In the genomic region with DNA sequence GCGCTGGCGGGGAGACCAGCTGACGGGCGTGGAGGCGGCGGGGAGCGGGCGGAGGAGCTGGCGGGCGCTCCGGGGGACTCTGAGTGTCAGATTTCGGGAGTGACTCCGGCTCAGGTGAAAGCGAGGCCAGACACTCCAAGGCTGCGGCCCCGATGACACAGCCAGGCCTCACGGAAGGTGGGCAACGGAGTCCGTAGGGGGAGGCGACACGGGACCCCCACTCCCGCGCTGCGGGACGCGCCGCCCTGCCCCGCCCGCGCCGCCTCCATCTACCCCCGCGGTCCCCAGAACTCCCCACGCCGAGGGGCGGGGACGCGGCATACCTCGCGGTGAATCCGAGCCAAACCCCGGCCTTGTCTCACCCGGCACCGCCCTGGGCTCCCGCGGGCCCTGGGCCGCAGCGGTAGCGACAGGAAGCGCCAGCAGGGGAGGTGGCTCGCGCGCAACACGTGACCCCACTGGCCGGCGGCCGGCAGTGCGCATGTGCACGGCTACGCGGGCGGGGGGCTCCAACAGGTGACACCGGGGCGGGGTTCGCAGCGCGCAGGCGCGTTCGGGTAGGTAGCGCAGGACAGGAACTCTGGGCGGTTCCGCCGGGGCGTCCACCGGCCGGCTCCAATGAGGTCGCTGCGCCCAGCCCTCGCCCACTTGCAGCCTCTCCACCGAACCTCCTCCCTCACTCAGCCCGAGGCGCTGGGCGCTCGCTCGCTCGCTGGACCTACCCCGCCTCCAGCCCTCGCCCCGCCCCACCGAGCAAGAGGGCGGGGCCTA, we compare ENCODE assay signal across 8 cellular contexts. TPM values are rescaled to one million over a fixed set of nuclear protein-coding genes. Genes with fewer than 3 reads are reported as not detected.
A peak's percentile ranks its signal among the peaks of the same experiment; 100 is the strongest.
DNase-seq lines count a peak whose midpoint lies in the region; ATAC-seq, FAIRE-seq and TF ChIP-seq lines count a peak whose summit lies in the region.

A gene with protein sequence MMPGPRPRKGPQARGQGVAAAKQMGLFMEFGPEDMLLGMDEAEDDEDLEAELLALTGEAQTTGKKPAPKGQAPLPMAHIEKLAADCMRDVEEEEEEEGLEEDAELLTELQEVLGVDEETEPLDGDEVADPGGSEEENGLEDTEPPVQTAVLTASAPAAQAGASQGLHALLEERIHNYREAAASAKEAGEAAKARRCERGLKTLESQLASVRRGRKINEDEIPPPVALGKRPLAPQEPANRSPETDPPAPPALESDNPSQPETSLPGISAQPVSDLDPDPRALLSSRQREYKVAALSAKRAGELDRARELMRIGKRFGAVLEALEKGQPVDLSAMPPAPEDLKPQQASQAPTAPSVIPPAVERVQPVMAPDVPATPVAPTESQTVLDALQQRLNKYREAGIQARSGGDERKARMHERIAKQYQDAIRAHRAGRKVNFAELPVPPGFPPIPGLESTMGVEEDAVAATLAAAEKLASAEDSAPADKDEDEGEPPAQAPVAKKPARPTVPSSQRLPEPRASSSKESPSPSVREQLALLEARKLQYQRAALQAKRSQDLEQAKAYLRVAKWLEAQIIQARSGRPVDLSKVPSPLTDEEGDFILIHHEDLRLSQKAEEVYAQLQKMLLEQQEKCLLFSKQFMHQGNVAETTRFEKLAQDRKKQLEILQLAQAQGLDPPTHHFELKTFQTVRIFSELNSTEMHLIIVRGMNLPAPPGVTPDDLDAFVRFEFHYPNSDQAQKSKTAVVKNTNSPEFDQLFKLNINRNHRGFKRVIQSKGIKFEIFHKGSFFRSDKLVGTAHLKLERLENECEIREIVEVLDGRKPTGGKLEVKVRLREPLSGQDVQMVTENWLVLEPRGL (minus strand): TSS at position 460 of the 771 bp plus-strand sequence. CDS start 1,585 bp downstream, outside the sequence.

- peak; percentile 50 for FAIRE-seq in H54 (lab: Jason Lieb, UNC)

- H3K4me2 ChIP-seq in Loucy (ENCODE audit: low read depth, low read length, poor library complexity, severe bottlenecking), result peak within 1 kb of the TSS; percentile 90

- peaks cover 7% of the 10 kb centered on the region for H3K36me3 Mint-ChIP-seq in natural killer cell treated with Interleukin-12 subunit alpha and Interleukin-12 subunit beta and Interleukin-15 and Interleukin-18, amount 100 ng/mL, for 72 hours

- H3K9me3 Mint-ChIP-seq in natural killer cell treated with Interleukin-12 subunit alpha and Interleukin-12 subunit beta and Interleukin-15 and Interleukin-18, amount 100 ng/mL, for 72 hours, result no peaks in the 10 kb centered on the region

- TF ChIP-seq CTCF in Loucy (conservative IDR thresholded peaks at IDR 0.05; ENCODE audit: low read length), result no peak

- no peaks in the 10 kb centered on the region for H3K9me2 ChIP-seq in Loucy (replicated peaks; ENCODE audit: low read depth, low read length)

- peaks cover 30% of the 10 kb centered on the region for H3K4me1 ChIP-seq in Loucy (ENCODE audit: insufficient read depth, low read length, poor library complexity, severe bottlenecking)

- no peaks in the 10 kb centered on the region for H3K27me3 ChIP-seq in Loucy (ENCODE audit: insufficient read depth, low read length, poor library complexity, severe bottlenecking)

- peak within 1 kb of the TSS; percentile 90 to 99 for H3K27ac Mint-ChIP-seq in natural killer cell treated with Interleukin-12 subunit alpha and Interleukin-12 subunit beta and Interleukin-15 and Interleukin-18, amount 100 ng/mL, for 72 hours

- H3K9ac ChIP-seq in Loucy (ENCODE audit: low read depth, low read length, poor library complexity, severe bottlenecking), result peak within 1 kb of the TSS; percentile 83

- H3K4me3 Mint-ChIP-seq in natural killer cell treated with Interleukin-12 subunit alpha and Interleukin-12 subunit beta and Interleukin-15 and Interleukin-18, amount 100 ng/mL, for 72 hours, result peak within 1 kb of the TSS; percentile 92

- TF ChIP-seq POLR2A in H54 (IDR thresholded peaks at IDR 0.05; ENCODE audit: low read depth, low read length), result peak; percentile 88
- TF ChIP-seq POLR2A in Raji (IDR thresholded peaks at IDR 0.05; ENCODE audit: insufficient read depth, low read depth, low read length), result peak; percentile 94

- H4K20me1 ChIP-seq in Loucy (ENCODE audit: insufficient read depth, low read length, poor library complexity, severe bottlenecking), result peaks cover 18% of the 10 kb centered on the region

- peaks cover 36% of the 10 kb centered on the region for H3K79me2 ChIP-seq in Loucy (ENCODE audit: insufficient read depth, low read length)

- H3K27me3 Mint-ChIP-seq in natural killer cell treated with Interleukin-12 subunit alpha and Interleukin-12 subunit beta and Interleukin-15 and Interleukin-18, amount 100 ng/mL, for 72 hours, result peaks cover 3 to 7% of the 10 kb centered on the region in 2 donors

- peak; percentile 97 for DNase-seq in ELR (ENCODE audit: low read depth)
- DNase-seq in H54 (ENCODE audit: insufficient read length, low spot score), result peak; percentile 98
- peak; percentile 99 for DNase-seq in activated T-helper 9 cell treated with anti-CD3 and anti-CD28 coated beads, Interleukin-2, amount 50 U/mL, for 16 hours (ENCODE audit: low read depth)
- peak; percentile 92 for DNase-seq in fibroblast of peridontal ligament (ENCODE audit: extremely low read depth)
- DNase-seq in natural killer cell treated with Interleukin-12 subunit alpha and Interleukin-12 subunit beta and Interleukin-15 and Interleukin-18, amount 100 ng/mL, for 72 hours (ENCODE audit: low spot score), result peak; percentile 100
- DNase-seq in stimulated activated naive CD8-positive, alpha-beta T cell treated with anti-CD3 and anti-CD28 coated beads, Interleukin-15, Interleukin-2, amounts not matched to agents 100 U/mL and 50 U/mL, for 24 hours, result peak; percentile 100

- peak within 1 kb of the TSS; percentile 93 for H2AFZ ChIP-seq in Loucy (ENCODE audit: low read length)

- no peaks in the 10 kb centered on the region for H3K9me3 ChIP-seq in Loucy (ENCODE audit: insufficient read depth, low read depth, low read length)

- H3F3A ChIP-seq in Loucy (ENCODE audit: low read depth), result peaks cover 5% of the 10 kb centered on the region; the same call in 1 of the 2 replicates

- peak within 1 kb of the TSS; percentile 86 for H3K4me3 ChIP-seq in Loucy (ENCODE audit: low read length, poor library complexity, severe bottlenecking)

- ATAC-seq in natural killer cell treated with Interleukin-12 subunit alpha and Interleukin-12 subunit beta and Interleukin-15 and Interleukin-18, amount 100 ng/mL, for 72 hours, result peak; percentile 98
- ATAC-seq in stimulated activated naive CD8-positive, alpha-beta T cell treated with anti-CD3 and anti-CD28 coated beads, Interleukin-15, Interleukin-2, amounts not matched to agents 100 U/mL and 50 U/mL, for 24 hours, result peak; percentile 97

- H3K4me1 Mint-ChIP-seq in natural killer cell treated with Interleukin-12 subunit alpha and Interleukin-12 subunit beta and Interleukin-15 and Interleukin-18, amount 100 ng/mL, for 72 hours (ENCODE audit: low read depth in 2 of 2), result peaks cover 33 to 41% of the 10 kb centered on the region in 2 donors

- H3K36me3 ChIP-seq in Loucy (ENCODE audit: insufficient read depth, low read length), result peaks cover 8% of the 10 kb centered on the region; the same call in 1 of the 2 replicates

RNA-seq across cellular contexts. Expression of the gene that starts here (rescaled TPM):
- 10 to 100 TPM; 53.9 to 59.3 TPM for total RNA-seq in natural killer cell treated with Interleukin-12 subunit alpha and Interleukin-12 subunit beta and Interleukin-15 and Interleukin-18, amount 100 ng/mL, for 72 hours

Comparison
In these comparisons a context has a peak if more than half of its experiments do, and no peak if none do; other contexts are left out.
1. Peak in every context shown above with its lines: DNase-seq, ATAC-seq and H3K4me3 ChIP-seq.